ENCODE assay signal across 8 cellular contexts in the genomic region with DNA sequence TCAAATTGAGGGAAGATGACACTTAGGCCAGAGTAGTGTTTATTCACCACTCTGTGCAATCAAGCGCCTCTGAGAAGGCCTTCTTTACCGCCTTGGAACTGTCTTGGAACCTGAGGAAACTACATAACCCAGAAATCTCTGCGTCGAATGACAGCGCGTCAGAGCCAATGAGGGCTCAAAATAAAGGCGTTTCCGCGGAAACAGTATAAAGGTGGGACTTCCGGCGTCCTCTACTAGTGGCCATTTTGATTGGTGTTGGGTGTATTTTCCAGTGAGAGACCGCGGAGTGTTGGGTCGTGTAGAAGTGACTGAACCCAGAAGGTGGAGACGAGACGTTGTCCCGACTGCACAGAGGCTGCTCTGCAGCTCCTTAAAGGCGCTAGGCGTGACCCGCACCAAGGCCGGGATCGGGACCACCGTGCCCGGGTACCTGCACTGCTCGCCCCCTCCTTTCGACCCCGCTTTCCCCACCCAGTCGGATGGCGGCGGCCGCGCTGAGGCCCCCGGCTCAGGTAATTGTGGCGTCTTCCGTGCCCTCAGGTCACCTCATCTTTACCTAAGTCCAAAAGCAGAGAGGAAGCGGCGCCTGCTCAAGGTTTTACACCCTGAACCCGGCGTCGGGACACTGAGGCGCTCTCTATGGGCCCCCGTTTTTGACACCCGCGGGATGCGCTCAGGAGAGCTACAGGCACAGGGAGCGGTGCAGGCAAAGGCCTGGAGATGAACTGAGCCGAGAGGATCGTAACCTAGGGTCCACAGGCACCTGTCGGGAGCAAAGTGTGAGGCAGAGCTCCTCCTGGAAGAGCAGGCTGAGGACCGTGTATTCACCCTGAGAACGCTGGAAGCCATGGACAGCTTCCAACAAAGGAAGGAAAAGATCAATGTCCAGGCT. TPM values are rescaled to one million over a fixed set of nuclear protein-coding genes. Genes with fewer than 3 reads are reported as not detected.
DNase-seq lines count a peak whose midpoint lies in the region; ATAC-seq and TF ChIP-seq lines count a peak whose summit lies in the region.

A gene (plus strand): TSS at position 236 of the 892 bp plus-strand sequence. CDS start 244 bp downstream, at position 480.

- no peak for TF ChIP-seq CTCF in AG09319 (IDR thresholded peaks at IDR 0.05; ENCODE audit: low read depth, low read length)
- no peak for TF ChIP-seq CTCF in activated B cell treated with CpG ODN at 0.5 μM for 24 hours (IDR thresholded peaks at IDR 0.05)

- peaks cover 42% of the 10 kb centered on the region for H3K4me1 Mint-ChIP-seq in activated B cell treated with CpG ODN at 0.5 μM for 24 hours

- peak within 1 kb of the TSS; percentile 91 for H3K4me3 Mint-ChIP-seq in activated B cell treated with CpG ODN at 0.5 μM for 24 hours

- H3K27ac Mint-ChIP-seq in activated B cell treated with CpG ODN at 0.5 μM for 24 hours = peak within 1 kb of the TSS; percentile 87

- peaks cover 14% of the 10 kb centered on the region for H3K9me3 Mint-ChIP-seq in activated B cell treated with CpG ODN at 0.5 μM for 24 hours

- peaks cover 47% of the 10 kb centered on the region for H3K36me3 Mint-ChIP-seq in activated B cell treated with CpG ODN at 0.5 μM for 24 hours (ENCODE audit: low read depth)

- CTCF ChIA-PET in activated B cell treated with CpG ODN at 0.5 μM for 24 hours (lab: Charles Lee) = interaction anchor here (1.4 to 1.5 kb wide), 2 partner anchors 9 to 83 kb away, joined by 3 to 5 read pairs; no protein-coding TSS in a partner anchor

- no peaks in the 10 kb centered on the region for H3K27me3 Mint-ChIP-seq in activated B cell treated with CpG ODN at 0.5 μM for 24 hours

- intact Hi-C loops in activated B cell treated with CpG ODN at 0.5 μM for 24 hours (cut with micrococcal nuclease) = loop anchor here (1.0 to 2.0 kb wide), 6 partner anchors 20 to 200 kb away; a partner anchor contains a TSS

- POLR2A ChIA-PET in activated B cell treated with CpG ODN at 0.5 μM for 24 hours (lab: Charles Lee) = interaction anchor here (0.6 to 2.4 kb wide), 16 partner anchors 19 to 753 kb away, joined by 3 to 20 read pairs (median 4); a partner anchor contains a TSS

- peak; percentile 75 for TF ChIP-seq POLR2A in GM18951 (IDR thresholded peaks at IDR 0.05; ENCODE audit: extremely low read depth, insufficient read depth, insufficient read length)

- in situ Hi-C loops in GM18951 (cut with MboI; ENCODE audit: low sequenced_read_pairs, unreplicated experiment) = no loop called here

- ATAC-seq in HG03175 (IDR thresholded peaks at IDR 0.05; ENCODE audit: unreplicated experiment) (peak; percentile 98), activated B cell treated with CpG ODN at 0.5 μM for 24 hours (ENCODE audit: low read depth) (peak; percentile 95)

- peak; percentile 68 for DNase-seq in AG09319 (ENCODE audit: extremely low read depth, low read depth)
- DNase-seq in NCI-H2227 treated with DMSO at 0.1 percent for 48 hours (lab: John Stamatoyannopoulos, UW) = peak; percentile 98
- DNase-seq in activated B cell treated with CpG ODN at 0.5 μM for 24 hours = peak; percentile 54
- DNase-seq in cerebellar nuclear complex (lab: John Stamatoyannopoulos, UW) = peak; percentile 42 to 86
- peak; percentile 92 for DNase-seq in islet precursor cell
- DNase-seq in stimulated activated CD4-positive, alpha-beta T cell treated with anti-CD3 and anti-CD28 coated beads, Interleukin-12 subunit alpha, Interleukin-12 subunit beta, amount 100 ng/mL, for 4 hours = peak; percentile 68

RNA-seq across cellular contexts. Expression of the gene that starts here (rescaled TPM):
- total RNA-seq in activated B cell treated with CpG ODN at 0.5 μM for 24 hours = 26.5 and 29.9 TPM in 2 replicates

Comparison
In these comparisons a context has a peak if more than half of its experiments do, and no peak if none do; other contexts are left out.
1. Peak in every context shown above with its lines: DNase-seq and ATAC-seq.